In genomic region chr16:74099530-74099929, GRCh38 we compare ENCODE assay signal across 20 cellular contexts.
"Had no signal": no experiment of that assay in that cellular context is flagged by ENCODE, and none has a peak within 500 bp of the region (broad histone marks: within the 10 kb centered on the region; RNA-seq: fewer than 3 reads in every experiment).

No MANE protein-coding gene starts in this region.

- H3K4me1 ChIP-seq: colonic mucosa, foreskin keratinocyte, left ventricle myocardium inferior, lower lobe of right lung, suprapubic skin, thyroid gland, upper lobe of left lung, uterus had no signal

- H3K4me2 ChIP-seq: hepatocyte, smooth muscle cell had no signal

- H3K9me3 ChIP-seq: colonic mucosa, left ventricle myocardium inferior, lower lobe of right lung, suprapubic skin, thyroid gland, upper lobe of left lung, uterus had no signal

- DNase-seq: colonic mucosa; dermis blood vessel endothelial cell; erythroblast; foreskin keratinocyte; head of caudate nucleus; left ventricle myocardium inferior; lower lobe of right lung; midbrain; ovary; right cardiac atrium; stimulated activated CD4-positive, alpha-beta T cell treated with anti-CD3 and anti-CD28 coated beads, Interleukin-2, amount 100 ng/mL, for 48 hours; stimulated activated naive CD8-positive, alpha-beta T cell treated with anti-CD3 and anti-CD28 coated beads, Interleukin-15, Interleukin-2, amounts not matched to agents 100 U/mL and 50 U/mL, for 24 hours; thyroid gland; upper lobe of left lung; uterus had no signal

- H3K4me3 Mint-ChIP-seq: memory B cell; natural killer cell treated with Interleukin-12 subunit alpha and Interleukin-12 subunit beta and Interleukin-15 and Interleukin-18, amount 100 ng/mL, for 72 hours had no signal

- H3K4me3 ChIP-seq: colonic mucosa, hepatocyte, left ventricle myocardium inferior, lower lobe of right lung, ovary, smooth muscle cell, suprapubic skin, thyroid gland, upper lobe of left lung, uterus had no signal

- H3K27ac Mint-ChIP-seq: memory B cell; natural killer cell treated with Interleukin-12 subunit alpha and Interleukin-12 subunit beta and Interleukin-15 and Interleukin-18, amount 100 ng/mL, for 72 hours had no signal

- H3K36me3 ChIP-seq: colonic mucosa, left ventricle myocardium inferior, lower lobe of right lung, ovary, suprapubic skin, thyroid gland, upper lobe of left lung, uterus had no signal

- H3K79me2 ChIP-seq: hepatocyte had no signal

- H3K9me3 Mint-ChIP-seq: natural killer cell treated with Interleukin-12 subunit alpha and Interleukin-12 subunit beta and Interleukin-15 and Interleukin-18, amount 100 ng/mL, for 72 hours had no signal

- H3K27ac ChIP-seq: colonic mucosa, foreskin keratinocyte, hepatocyte, left ventricle myocardium inferior, lower lobe of right lung, ovary, suprapubic skin, thyroid gland, upper lobe of left lung, uterus had no signal

- H3K27me3 ChIP-seq: colonic mucosa, foreskin keratinocyte, hepatocyte, ovary, suprapubic skin, thyroid gland, upper lobe of left lung, uterus had no signal

- H3K36me3 Mint-ChIP-seq: memory B cell; natural killer cell treated with Interleukin-12 subunit alpha and Interleukin-12 subunit beta and Interleukin-15 and Interleukin-18, amount 100 ng/mL, for 72 hours had no signal

- H3K27me3 Mint-ChIP-seq: memory B cell had no signal

- ATAC-seq: foreskin keratinocyte; lower lobe of right lung; natural killer cell treated with Interleukin-12 subunit alpha and Interleukin-12 subunit beta and Interleukin-15 and Interleukin-18, amount 100 ng/mL, for 72 hours; right cardiac atrium; stimulated activated naive CD8-positive, alpha-beta T cell treated with anti-CD3 and anti-CD28 coated beads, Interleukin-15, Interleukin-2, amounts not matched to agents 100 U/mL and 50 U/mL, for 24 hours had no signal

- H2AFZ ChIP-seq: hepatocyte had no signal
